Comparison of ENCODE assay signal across 1 cellular context in the genomic region with DNA sequence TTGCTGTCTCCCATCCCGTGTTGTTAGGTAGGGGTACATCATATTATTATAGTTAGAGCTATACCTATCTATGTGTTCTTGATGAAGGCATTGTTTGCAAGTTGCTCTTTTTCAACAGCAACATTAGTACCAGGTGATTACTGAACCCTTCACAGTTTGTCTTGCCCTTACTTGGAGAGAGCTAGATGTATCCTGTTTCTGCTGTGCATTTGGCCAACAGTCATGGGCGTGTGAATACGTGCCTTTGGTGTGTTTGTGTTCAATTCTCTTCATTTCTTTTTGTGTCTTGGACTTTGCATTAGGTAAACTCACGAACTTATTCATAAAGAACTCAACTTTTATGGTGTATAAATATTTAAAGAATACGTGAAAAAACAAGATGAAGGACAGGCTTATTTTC.
TF ChIP-seq lines count a peak whose summit lies in the region.

No MANE protein-coding gene starts in this region.

TF ChIP-seq in HCT116, 20 proteins besides CTCF, POLR2A, EP300 and RAD21 (continued from another document):
- TF ChIP-seq, protein P1, sequence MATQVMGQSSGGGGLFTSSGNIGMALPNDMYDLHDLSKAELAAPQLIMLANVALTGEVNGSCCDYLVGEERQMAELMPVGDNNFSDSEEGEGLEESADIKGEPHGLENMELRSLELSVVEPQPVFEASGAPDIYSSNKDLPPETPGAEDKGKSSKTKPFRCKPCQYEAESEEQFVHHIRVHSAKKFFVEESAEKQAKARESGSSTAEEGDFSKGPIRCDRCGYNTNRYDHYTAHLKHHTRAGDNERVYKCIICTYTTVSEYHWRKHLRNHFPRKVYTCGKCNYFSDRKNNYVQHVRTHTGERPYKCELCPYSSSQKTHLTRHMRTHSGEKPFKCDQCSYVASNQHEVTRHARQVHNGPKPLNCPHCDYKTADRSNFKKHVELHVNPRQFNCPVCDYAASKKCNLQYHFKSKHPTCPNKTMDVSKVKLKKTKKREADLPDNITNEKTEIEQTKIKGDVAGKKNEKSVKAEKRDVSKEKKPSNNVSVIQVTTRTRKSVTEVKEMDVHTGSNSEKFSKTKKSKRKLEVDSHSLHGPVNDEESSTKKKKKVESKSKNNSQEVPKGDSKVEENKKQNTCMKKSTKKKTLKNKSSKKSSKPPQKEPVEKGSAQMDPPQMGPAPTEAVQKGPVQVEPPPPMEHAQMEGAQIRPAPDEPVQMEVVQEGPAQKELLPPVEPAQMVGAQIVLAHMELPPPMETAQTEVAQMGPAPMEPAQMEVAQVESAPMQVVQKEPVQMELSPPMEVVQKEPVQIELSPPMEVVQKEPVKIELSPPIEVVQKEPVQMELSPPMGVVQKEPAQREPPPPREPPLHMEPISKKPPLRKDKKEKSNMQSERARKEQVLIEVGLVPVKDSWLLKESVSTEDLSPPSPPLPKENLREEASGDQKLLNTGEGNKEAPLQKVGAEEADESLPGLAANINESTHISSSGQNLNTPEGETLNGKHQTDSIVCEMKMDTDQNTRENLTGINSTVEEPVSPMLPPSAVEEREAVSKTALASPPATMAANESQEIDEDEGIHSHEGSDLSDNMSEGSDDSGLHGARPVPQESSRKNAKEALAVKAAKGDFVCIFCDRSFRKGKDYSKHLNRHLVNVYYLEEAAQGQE (IDR thresholded peaks at IDR 0.05; ENCODE audit: low read depth), result no peak
- TF ChIP-seq ZNF274 (IDR thresholded peaks at IDR 0.05; ENCODE audit: low read depth, low read length), result no peak
